ENCODE assay signal across 12 cellular contexts in genomic region chr3:131549340-131549739, GRCh38. TPM values are rescaled to one million over a fixed set of nuclear protein-coding genes. Genes with fewer than 3 reads are reported as not detected.
DNase-seq lines count a peak whose midpoint lies in the region; ATAC-seq, FAIRE-seq and TF ChIP-seq lines count a peak whose summit lies in the region.
"Had no signal": no experiment of that assay in that cellular context is flagged by ENCODE, and none has a peak within 500 bp of the region (broad histone marks: within the 10 kb centered on the region; RNA-seq: fewer than 3 reads in every experiment).

No MANE protein-coding gene starts in this region.

- ATAC-seq in upper lobe of right lung, result no peak
- no peak for ATAC-seq in HG03457 (IDR thresholded peaks at IDR 0.05; ENCODE audit: unreplicated experiment)

- intact Hi-C loops in upper lobe of right lung (cut with DNase I), result no loop called here

- H3K4me1 ChIP-seq in upper lobe of right lung, result no peaks in the 10 kb centered on the region
- H3K4me1 ChIP-seq: tibial artery had no signal

- no peaks in the 10 kb centered on the region for H3K36me3 ChIP-seq in upper lobe of right lung
- H3K36me3 ChIP-seq: tibial artery had no signal

- H3K4me3 ChIP-seq in upper lobe of right lung, result no peak overlapping the region
- H3K4me3 ChIP-seq: tibial artery had no signal

- peak; percentile 4 for DNase-seq in stimulated activated CD4-positive, alpha-beta T cell treated with anti-CD3 and anti-CD28 coated beads, Interleukin-15, amount 100 ng/mL, for 24 hours
- DNase-seq in stimulated activated CD4-positive, alpha-beta T cell treated with anti-CD3 and anti-CD28 coated beads, Interleukin-4, amount 100 ng/mL, for 1 hour, result no peak
- no peak for DNase-seq in upper lobe of right lung
- no peak for DNase-seq in NCI-H187 treated with DMSO at 0.1 percent for 48 hours (lab: John Stamatoyannopoulos, UW)
- no peak for DNase-seq in NCI-H2196 treated with DMSO at 0.1 percent for 48 hours (lab: John Stamatoyannopoulos, UW; ENCODE audit: unreplicated experiment)
- DNase-seq: stimulated activated CD4-positive, alpha-beta T cell treated with anti-CD3 and anti-CD28 coated beads, Interleukin-1b, Interleukin-23, amount 100 ng/mL, for 48 hours; tibial artery had no signal

- no peaks in the 10 kb centered on the region for H3K9me3 ChIP-seq in upper lobe of right lung
- H3K9me3 ChIP-seq: tibial artery had no signal

- H3K27me3 ChIP-seq in upper lobe of right lung, result no peaks in the 10 kb centered on the region
- H3K27me3 ChIP-seq: tibial artery had no signal

- H3K27ac ChIP-seq in upper lobe of right lung, result no peak overlapping the region
- H3K27ac ChIP-seq: tibial artery had no signal

- peak; percentile 76 for TF ChIP-seq CTCF in LNCAP (IDR thresholded peaks at IDR 0.05)
- peak; percentile 16 for TF ChIP-seq CTCF in upper lobe of right lung (IDR thresholded peaks at IDR 0.05)

- peak; percentile 5 for FAIRE-seq in colon (lab: Jason Lieb, UNC)
- FAIRE-seq: frontal cortex, TTC549 had no signal

RNA-seq across cellular contexts. Expression of gene MRPL3, which starts 46.6 kb away (rescaled TPM):
- 48.8 TPM for total RNA-seq in upper lobe of right lung
